8 cellular contexts compared by ENCODE assay signal in the genomic region with DNA sequence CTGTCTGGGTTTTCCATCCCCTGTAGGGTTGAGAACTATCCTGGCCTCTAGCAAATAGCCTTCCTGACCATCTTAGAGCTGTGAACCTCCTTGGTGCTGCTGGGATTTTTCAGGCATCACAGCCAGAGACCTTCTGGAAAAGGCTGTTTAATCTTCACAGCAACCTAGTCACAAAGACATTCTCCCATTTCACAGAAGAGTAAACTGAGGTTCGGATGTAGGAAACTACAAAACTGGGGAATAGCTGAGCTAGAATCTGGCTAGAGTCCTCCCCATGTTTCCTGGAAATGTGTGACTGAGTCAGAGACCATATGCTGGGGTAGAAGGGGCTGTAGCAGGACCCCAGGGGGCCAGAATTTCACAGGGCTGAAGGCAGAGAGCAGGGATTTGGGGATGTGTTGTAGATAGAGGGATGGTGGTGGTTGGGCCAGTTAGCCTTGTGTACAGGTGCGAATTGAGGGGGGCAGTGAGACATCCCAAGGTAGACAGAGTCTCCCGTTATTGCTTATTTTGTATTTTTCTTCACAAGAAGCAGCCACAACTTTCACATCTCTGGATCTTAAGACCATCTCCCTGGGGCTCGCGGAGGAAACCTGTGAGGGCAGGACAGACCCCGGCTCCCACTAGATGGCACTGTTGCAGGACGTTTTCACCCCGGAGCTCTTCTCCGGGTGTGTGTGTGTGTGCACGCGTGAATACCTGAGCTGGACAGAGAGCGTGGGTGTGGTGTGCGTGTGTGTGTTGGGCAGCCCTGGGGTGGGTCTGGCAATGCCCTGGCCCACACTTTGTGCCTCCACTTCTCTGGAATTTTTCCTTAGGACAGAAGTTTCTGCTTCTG.
DNase-seq lines count a peak whose midpoint lies in the region; ATAC-seq and TF ChIP-seq lines count a peak whose summit lies in the region.

No MANE protein-coding gene starts in this region.

- DNase-seq in NCI-H345 (lab: John Stamatoyannopoulos, UW) = peak; percentile 25
- no peak for DNase-seq in NCI-H345 treated with DMSO at 0.1 percent for 48 hours (lab: John Stamatoyannopoulos, UW; ENCODE audit: unreplicated experiment)
- peak in 1 of 2 experiments; percentile 63 for DNase-seq in HL-60 (ENCODE audit: low read depth in 1 of 2, low spot score in 1 of 2)
- peak; percentile 18 for DNase-seq in Panc1 (ENCODE audit: low read depth, low spot score)
- peak; percentile 36 for DNase-seq in activated T-helper 2 cell treated with anti-CD3 and anti-CD28 coated beads, Interferon-gamma antibody, Interleukin-2, Interleukin-4, amounts not matched to agents 10 μg/mL and 5 μg/mL and 100 μg/mL, durations not matched to agents 14 hours and 24 hours and 36 hours (ENCODE audit: low spot score)
- peak; percentile 9 to 26 for DNase-seq in foreskin keratinocyte
- DNase-seq in nucleus accumbens (lab: John Stamatoyannopoulos, UW) = peak in 48 of 56 donors; percentile 4 to 76 (median 38)
- peak; percentile 23 to 58 for DNase-seq in upper lobe of left lung

- no peaks in the 10 kb centered on the region for H3K9me3 Mint-ChIP-seq in activated T-helper 2 cell treated with anti-CD3 and anti-CD28 coated beads, Interferon-gamma antibody, Interleukin-2, Interleukin-4, amounts not matched to agents 10 μg/mL and 5 μg/mL and 100 μg/mL, durations not matched to agents 14 hours and 24 hours and 36 hours

- H3K4me3 Mint-ChIP-seq in activated T-helper 2 cell treated with anti-CD3 and anti-CD28 coated beads, Interferon-gamma antibody, Interleukin-2, Interleukin-4, amounts not matched to agents 10 μg/mL and 5 μg/mL and 100 μg/mL, durations not matched to agents 14 hours and 24 hours and 36 hours (ENCODE audit: low read depth) = no peak overlapping the region

- no peak overlapping the region for H3K27ac Mint-ChIP-seq in activated T-helper 2 cell treated with anti-CD3 and anti-CD28 coated beads, Interferon-gamma antibody, Interleukin-2, Interleukin-4, amounts not matched to agents 10 μg/mL and 5 μg/mL and 100 μg/mL, durations not matched to agents 14 hours and 24 hours and 36 hours

- in situ Hi-C loops in Panc1 (cut with HindIII; ENCODE audit: low pct_unique_long_range_greater_than_20kb, low sequenced_read_pairs) = no loop called here

- H3K4me1 Mint-ChIP-seq in activated T-helper 2 cell treated with anti-CD3 and anti-CD28 coated beads, Interferon-gamma antibody, Interleukin-2, Interleukin-4, amounts not matched to agents 10 μg/mL and 5 μg/mL and 100 μg/mL, durations not matched to agents 14 hours and 24 hours and 36 hours (ENCODE audit: low read depth) = peaks cover 7% of the 10 kb centered on the region

- H3K9me3 ChIP-seq in Panc1 (ENCODE audit: control insufficient read depth, insufficient read depth, low read depth, low read length) (no peaks in the 10 kb centered on the region), upper lobe of left lung (no peaks in the 10 kb centered on the region)

- peaks cover 15% of the 10 kb centered on the region for H3K27me3 Mint-ChIP-seq in activated T-helper 2 cell treated with anti-CD3 and anti-CD28 coated beads, Interferon-gamma antibody, Interleukin-2, Interleukin-4, amounts not matched to agents 10 μg/mL and 5 μg/mL and 100 μg/mL, durations not matched to agents 14 hours and 24 hours and 36 hours (ENCODE audit: low read depth)

- TF ChIP-seq EP300 in upper lobe of left lung (IDR thresholded peaks at IDR 0.05) = no peak

- no peak for TF ChIP-seq POLR2A in upper lobe of left lung (IDR thresholded peaks at IDR 0.05)

- no peak overlapping the region for H3K27ac ChIP-seq in HL-60 (replicated peaks)
- peak overlapping the region; percentile 32; the same call in 1 of the 2 replicates for H3K27ac ChIP-seq in Panc1 (ENCODE audit: low read length)
- H3K27ac ChIP-seq in foreskin keratinocyte = no peak overlapping the region
- H3K27ac ChIP-seq in upper lobe of left lung = no peak overlapping the region

- TF ChIP-seq CTCF in HL-60 (IDR thresholded peaks at IDR 0.05; ENCODE audit: insufficient read depth, low read length) (peak; percentile 68), Panc1 (IDR thresholded peaks at IDR 0.05) (peak; percentile 94), foreskin keratinocyte (conservative IDR thresholded peaks at IDR 0.05) (peak; percentile 75), upper lobe of left lung (IDR thresholded peaks at IDR 0.05) (peak in 5 of 6 experiments; percentile 42 to 63 (median 49))

- H3K36me3 Mint-ChIP-seq in activated T-helper 2 cell treated with anti-CD3 and anti-CD28 coated beads, Interferon-gamma antibody, Interleukin-2, Interleukin-4, amounts not matched to agents 10 μg/mL and 5 μg/mL and 100 μg/mL, durations not matched to agents 14 hours and 24 hours and 36 hours (ENCODE audit: low read depth) = no peaks in the 10 kb centered on the region

- POLR2A ChIA-PET in Panc1 (lab: Charles Lee) = interaction anchor here (0.7 kb wide), 1 partner anchor 149 kb away, joined by 3 read pairs; no protein-coding TSS in a partner anchor

- WGBS in upper lobe of left lung, 2 donors = 6 to 10% methylated on average over 11 to 13 of the region's 13 CpGs

- H3K4me3 ChIP-seq in HL-60 (replicated peaks; ENCODE audit: insufficient read depth, low read length) (no peak overlapping the region), Panc1 (ENCODE audit: low read depth in 2 of 2, low read length in 2 of 2) (no peak overlapping the region), upper lobe of left lung (no peak overlapping the region)

- CTCF ChIA-PET in Panc1 (lab: Charles Lee) = interaction anchor here (0.5 to 2.7 kb wide), 9 partner anchors 9 to 242 kb away, joined by 3 to 15 read pairs (median 5); no protein-coding TSS in a partner anchor

- no peaks in the 10 kb centered on the region for H3K27me3 ChIP-seq in HL-60 (ENCODE audit: insufficient read depth, poor library complexity, severe bottlenecking)
- H3K27me3 ChIP-seq in Panc1 (ENCODE audit: control insufficient read depth, insufficient read depth, low read length) = no peaks in the 10 kb centered on the region
- peaks cover 5% of the 10 kb centered on the region for H3K27me3 ChIP-seq in foreskin keratinocyte
- H3K27me3 ChIP-seq in upper lobe of left lung = no peaks in the 10 kb centered on the region

- no peaks in the 10 kb centered on the region for H3K36me3 ChIP-seq in Panc1 (ENCODE audit: control insufficient read depth, insufficient read depth, low read length)
- no peaks in the 10 kb centered on the region for H3K36me3 ChIP-seq in upper lobe of left lung

- BruUV-seq in Panc1 (replicated peaks; lab: Mats Ljungman, UMichigan) = no TSS peak

- ATAC-seq in Panc1 (peak; percentile 88), foreskin keratinocyte (peak; percentile 81), upper lobe of left lung (ENCODE audit: low FRiP score in 2 of 2) (peak; percentile 80 to 85)

- peaks cover 14% of the 10 kb centered on the region for H3K4me1 ChIP-seq in Panc1 (ENCODE audit: control insufficient read depth, insufficient read depth, low read length)
- no peaks in the 10 kb centered on the region for H3K4me1 ChIP-seq in foreskin keratinocyte
- H3K4me1 ChIP-seq in upper lobe of left lung = peaks cover 0 to 4% (median 0%) of the 10 kb centered on the region in 4 donors

- intact Hi-C loops in Panc1 (cut with micrococcal nuclease; ENCODE audit: unreplicated experiment) = loop anchor here (2.0 to 5.0 kb wide), 2 partner anchors 91 to 217 kb away; no protein-coding TSS in a partner anchor
- intact Hi-C loops in activated T-helper 2 cell treated with anti-CD3 and anti-CD28 coated beads, Interferon-gamma antibody, Interleukin-2, Interleukin-4, amounts not matched to agents 10 μg/mL and 5 μg/mL and 100 μg/mL, durations not matched to agents 14 hours and 24 hours and 36 hours (cut with micrococcal nuclease) = loop anchor here (2.0 kb wide), 1 partner anchor 217 kb away; no protein-coding TSS in a partner anchor
